In the genomic region with DNA sequence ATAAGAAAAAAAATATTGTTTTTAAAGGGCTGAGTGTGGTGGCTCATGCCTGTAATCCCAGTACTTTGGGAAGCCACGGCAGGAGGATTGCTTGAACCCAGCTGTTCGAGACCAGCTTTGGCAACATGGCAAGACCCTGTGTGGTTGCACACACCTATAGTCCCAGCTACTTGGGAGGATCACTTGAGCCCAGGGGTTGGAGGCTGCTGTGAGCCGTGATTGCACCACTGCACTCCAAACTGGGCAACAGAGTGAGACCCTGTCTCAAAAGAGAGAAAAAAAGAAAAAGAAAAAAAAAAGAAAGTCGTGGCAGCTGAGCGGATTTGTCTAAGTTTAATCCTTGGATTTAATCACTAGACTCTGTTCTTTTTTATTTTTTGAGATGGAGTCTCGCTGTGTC, we compare ENCODE assay signal across 17 cellular contexts. TPM values are rescaled to one million over a fixed set of nuclear protein-coding genes. Genes with fewer than 3 reads are reported as not detected.
DNase-seq lines count a peak whose midpoint lies in the region; ATAC-seq, FAIRE-seq and TF ChIP-seq lines count a peak whose summit lies in the region.
"Had no signal": no experiment of that assay in that cellular context is flagged by ENCODE, and none has a peak within 500 bp of the region (broad histone marks: within the 10 kb centered on the region; RNA-seq: fewer than 3 reads in every experiment).

No MANE protein-coding gene starts in this region.

- ATAC-seq in K562 (no peak), GM21526 (IDR thresholded peaks at IDR 0.05; ENCODE audit: low FRiP score, unreplicated experiment) (no peak)
- ATAC-seq: HCT116 had no signal

- H3K9me1 ChIP-seq in K562 (ENCODE audit: control insufficient read depth, insufficient read depth, low read length) = no peaks in the 10 kb centered on the region

- BruUV-seq in K562 (replicated peaks; lab: Mats Ljungman, UMichigan) = no TSS peak

- in situ Hi-C loops in K562 (cut with MboI) = no loop called here

- H3K4me3 ChIP-seq in HEK293 (ENCODE audit: low read depth, low read length) = no peak overlapping the region
- H3K4me3 ChIP-seq in K562 = no peak overlapping the region
- no peak overlapping the region for H3K4me3 ChIP-seq in SK-N-SH (ENCODE audit: low read depth in 2 of 2, low read length in 1 of 2)
- H3K4me3 ChIP-seq: GM23248 had no signal

- H3K9ac ChIP-seq in K562 (ENCODE audit: insufficient read depth in 1 of 2, low read depth in 2 of 2, low read length in 2 of 2) = peak overlapping the region in 1 of 2 experiments; percentile 71; a peak in 1 of 4 replicates
- no peak overlapping the region for H3K9ac ChIP-seq in SK-N-SH
- H3K9ac ChIP-seq: GM23248 had no signal

- H2AFZ ChIP-seq in K562 (ENCODE audit: low read depth, low read length) (no peak overlapping the region), SK-N-SH (ENCODE audit: low read depth) (no peak overlapping the region)
- H2AFZ ChIP-seq: GM23248 had no signal

- no peaks in the 10 kb centered on the region for H3F3A ChIP-seq in SK-N-SH (replicated peaks; ENCODE audit: insufficient read depth)

- 73% methylated on average over 6 of the region's 6 CpGs for WGBS in K562 (ENCODE audit: insufficient coverage, low coverage, missing lambda C conversion rate)
- 84% methylated on average over 6 of the region's 6 CpGs for WGBS in SK-N-SH (ENCODE audit: low lambda C conversion rate)

- H3K4me2 ChIP-seq in K562 (ENCODE audit: insufficient read depth, low read length) (no peak overlapping the region), SK-N-SH (no peak overlapping the region)

- TF ChIP-seq EP300 in K562 (IDR thresholded peaks at IDR 0.05; ENCODE audit: low read length) = no peak
- TF ChIP-seq EP300 in SK-N-SH (IDR thresholded peaks at IDR 0.05; ENCODE audit: borderline replicate concordance in 1 of 2, low read depth in 1 of 2, low read length in 1 of 2) = no peak

- FAIRE-seq in HTR-8/SVneo (lab: Jason Lieb, UNC) (peak; percentile 42), K562 (lab: Jason Lieb, UNC) (no peak)
- FAIRE-seq: GM12892 had no signal

- H3K4me1 ChIP-seq in HEK293 (ENCODE audit: control insufficient read depth, insufficient read depth, low read length) (no peaks in the 10 kb centered on the region), K562 (replicated peaks in 1 of 2; ENCODE audit: control insufficient read depth in 2 of 2, insufficient read depth in 2 of 2, low read length in 2 of 2) (peaks cover 0 to 10% of the 10 kb centered on the region in 2 experiments; a peak in 3 of 5 replicates), SK-N-SH (ENCODE audit: control insufficient read depth in 1 of 2, insufficient read depth in 2 of 2, low read depth in 1 of 2, low read length in 1 of 2) (no peaks in the 10 kb centered on the region)

- no peaks in the 10 kb centered on the region for H3K9me2 ChIP-seq in SK-N-SH

- TF ChIP-seq POLR2A in K562 (conservative IDR thresholded peaks at IDR 0.05) = no peak

- H3K36me3 ChIP-seq in HEK293 (ENCODE audit: control insufficient read depth in 2 of 2, insufficient read depth in 1 of 2, low read length in 2 of 2) = no peaks in the 10 kb centered on the region
- H3K36me3 ChIP-seq in K562 (ENCODE audit: control insufficient read depth, insufficient read depth, low read length) = no peaks in the 10 kb centered on the region
- H3K36me3 ChIP-seq in SK-N-SH (replicated peaks in 1 of 2; ENCODE audit: control insufficient read depth in 1 of 2, insufficient read depth in 2 of 2, low read length in 1 of 2) = no peaks in the 10 kb centered on the region

- POLR2A ChIA-PET in HEK293 (lab: Yijun Ruan, JAX) (no interaction called here), K562 (lab: Yijun Ruan, JAX) (no interaction called here), SK-N-SH (lab: Yijun Ruan, JAX) (interaction anchor here (1.0 kb wide), 1 partner anchor 9 kb away, joined by 3 read pairs; a partner anchor contains a TSS)

- H3K27me3 ChIP-seq in K562 (ENCODE audit: control insufficient read depth in 2 of 2, insufficient read depth in 2 of 2, low read length in 2 of 2) (no peaks in the 10 kb centered on the region), SK-N-SH (ENCODE audit: insufficient read depth) (no peaks in the 10 kb centered on the region)

- CTCF ChIA-PET in HEK293 (lab: Yijun Ruan, JAX) = no interaction called here
- CTCF ChIA-PET in K562 (lab: Yijun Ruan, JAX; ENCODE audit: low intra/inter-chr PET ratio) = no interaction called here
- CTCF ChIA-PET in SK-N-SH (lab: Yijun Ruan, JAX) = no interaction called here

- H3K27ac ChIP-seq in HEK293 (ENCODE audit: extremely low read depth, low read depth, low read length) = no peak overlapping the region
- H3K27ac ChIP-seq in K562 (ENCODE audit: extremely low read depth, low read depth, low read length) = no peak overlapping the region
- H3K27ac ChIP-seq in SK-N-SH (ENCODE audit: low read depth in 2 of 2, low read length in 1 of 2) = no peak overlapping the region
- H3K27ac ChIP-seq: GM23248 had no signal

- no peak for TF ChIP-seq CTCF in HEK293 (tag by site-specific recombination; IDR thresholded peaks at IDR 0.05)
- no peak for TF ChIP-seq CTCF in K562 (IDR thresholded peaks at IDR 0.05 in 2 of 3, conservative IDR thresholded peaks at IDR 0.05 in 1 of 3; ENCODE audit: insufficient read depth in 2 of 3, low read depth in 1 of 3, low read length in 3 of 3)
- no peak for TF ChIP-seq CTCF in SK-N-SH (IDR thresholded peaks at IDR 0.05)

- H4K20me1 ChIP-seq in K562 (replicated peaks; ENCODE audit: control insufficient read depth, insufficient read depth, low read length) (no peaks in the 10 kb centered on the region), SK-N-SH (ENCODE audit: insufficient read depth) (no peaks in the 10 kb centered on the region)

- intact Hi-C loops in K562 (cut with micrococcal nuclease) = no loop called here

- DNase-seq in HTR-8/SVneo (ENCODE audit: insufficient read length, low spot score) (no peak), K562 (ENCODE audit: extremely low read depth in 1 of 4, low spot score in 3 of 4) (no peak), SK-N-SH (no peak), GDM1 (lab: John Stamatoyannopoulos, UW) (no peak)
- DNase-seq: C1 segment of cervical spinal cord; Calu3; CD4-positive, alpha-beta memory T cell; COR-L47; DMS53; DMS79 treated with DMSO at 0.1 percent for 48 hours; GM23248; H9; HFFc6 had no signal

- TF ChIP-seq RAD21 in K562 (CRISPR knock-in tag; conservative IDR thresholded peaks at IDR 0.05 in 1 of 2, IDR thresholded peaks at IDR 0.05 in 1 of 2) (no peak), SK-N-SH (IDR thresholded peaks at IDR 0.05; ENCODE audit: low read length) (no peak)

- no peaks in the 10 kb centered on the region for H3K9me3 ChIP-seq in HEK293 (ENCODE audit: control insufficient read depth, insufficient read depth, low read depth, low read length)
- peaks cover 3% of the 10 kb centered on the region; the same call in 1 of the 2 replicates for H3K9me3 ChIP-seq in K562 (replicated peaks; ENCODE audit: control insufficient read depth, insufficient read depth, low read depth, low read length)
- H3K9me3 ChIP-seq in SK-N-SH = no peaks in the 10 kb centered on the region

- H3K79me2 ChIP-seq in K562 (ENCODE audit: control insufficient read depth, insufficient read depth, low read length) (no peaks in the 10 kb centered on the region), SK-N-SH (ENCODE audit: insufficient read depth) (no peaks in the 10 kb centered on the region)

TF ChIP-seq in SK-N-SH, 30 proteins besides CTCF, POLR2A, EP300 and RAD21:
- no peak for TF ChIP-seq FOXJ3 (CRISPR knock-in tag; IDR thresholded peaks at IDR 0.05)
TF ChIP-seq in SK-N-SH: peak in this region for 0.

RNA-seq across cellular contexts. Expression of a gene that starts 6.3 kb away (rescaled TPM):
- 66.2 and 212 TPM in 2 replicates for total RNA-seq in K562 (2011; cell fraction: chromatin; rRNA removed; ENCODE audit: low replicate concordance)
- total RNA-seq in K562 (2011; cell fraction: nucleolus; rRNA removed) = 117 and 131 TPM in 2 replicates
- total RNA-seq in K562 (2011; cell fraction: nucleoplasm; rRNA removed) = 80.1 and 84.7 TPM in 2 replicates
- 12.6 and 15.6 TPM in 2 replicates for total RNA-seq in K562 (2014; rRNA removed)
- total RNA-seq in K562 (2014; rRNA removed; fragmentation: Illumina TruSeq; extraction: Trizol) = 4.7 and 6.9 TPM in 2 replicates
- 7.4 and 7.7 TPM in 2 replicates for total RNA-seq in K562 (2015; rRNA removed; fragmentation: Illumina TruSeq; extraction: Trizol)
- 18.6 and 19.0 TPM in 2 replicates for total RNA-seq in K562 (2021)
- polyA plus RNA-seq in K562 (2011; rRNA removed) = 13.5 and 22.6 TPM in 2 replicates
- polyA plus RNA-seq in K562 (2011; cell fraction: cytosol; rRNA removed) = 16.3 and 19.3 TPM in 2 replicates
- polyA plus RNA-seq in K562 (2011; cell fraction: nucleus; rRNA removed) = 115 and 146 TPM in 2 replicates
- polyA plus RNA-seq in K562 (2012) = 10.0 and 16.5 TPM in 2 replicates
- polyA plus RNA-seq in K562 (2014; fragmentation: Illumina TruSeq; extraction: Trizol) = 8.3 and 9.1 TPM in 2 replicates
- polyA plus RNA-seq in K562 (2014; fragmentation: Nextera tagmentation; extraction: Ambion mirVana) = 1 to 10 TPM in 1 of 2 experiments, under 1 TPM in 1; 0.92 to 1.1 TPM
- polyA plus RNA-seq in K562 (2014; rRNA removed) = 15.1 and 19.9 TPM in 2 replicates
- polyA minus RNA-seq in K562 (2011; rRNA and poly(A)+ RNA removed) = 7.5 and 9.5 TPM in 2 replicates
- polyA minus RNA-seq in K562 (2011; cell fraction: cytosol; rRNA and poly(A)+ RNA removed) = 8.0 and 12.0 TPM in 2 replicates
- polyA minus RNA-seq in K562 (2011; cell fraction: nucleus; rRNA and poly(A)+ RNA removed) = 25.0 and 31.0 TPM in 2 replicates
- 9.7 and 10.4 TPM in 2 replicates for polyA plus RNA-seq in SK-N-SH (2012; rRNA removed)
- polyA plus RNA-seq in SK-N-SH (2012; cell fraction: cytosol; rRNA removed) = 2.3 and 3.3 TPM in 2 replicates
- polyA plus RNA-seq in SK-N-SH (2012; cell fraction: nucleus; rRNA removed) = 47.7 and 71.8 TPM in 2 replicates

RNA-seq across cellular contexts. Expression of a gene that starts 9.2 kb away (rescaled TPM):
- total RNA-seq in K562 (2011; cell fraction: chromatin; rRNA removed; ENCODE audit: low replicate concordance) = 87.4 and 216 TPM in 2 replicates
- 182 and 184 TPM in 2 replicates for total RNA-seq in K562 (2011; cell fraction: nucleolus; rRNA removed)
- 128 and 145 TPM in 2 replicates for total RNA-seq in K562 (2011; cell fraction: nucleoplasm; rRNA removed)
- 75.5 and 95.5 TPM in 2 replicates for total RNA-seq in K562 (2014; rRNA removed)
- total RNA-seq in K562 (2014; rRNA removed; fragmentation: Illumina TruSeq; extraction: Trizol) = 23.7 and 31.8 TPM in 2 replicates
- total RNA-seq in K562 (2015; rRNA removed; fragmentation: Illumina TruSeq; extraction: Trizol) = 48.9 and 53.8 TPM in 2 replicates
- total RNA-seq in K562 (2021) = 98.9 and 108 TPM in 2 replicates
- polyA plus RNA-seq in K562 (2011; rRNA removed) = 34.3 and 40.9 TPM in 2 replicates
- 50.0 and 87.1 TPM in 2 replicates for polyA plus RNA-seq in K562 (2011; cell fraction: cytosol; rRNA removed)
- 25.8 and 38.5 TPM in 2 replicates for polyA plus RNA-seq in K562 (2011; cell fraction: nucleus; rRNA removed)
- 67.8 and 92.0 TPM in 2 replicates for polyA plus RNA-seq in K562 (2012)
- 25.1 and 50.7 TPM in 2 replicates for polyA plus RNA-seq in K562 (2014; fragmentation: Illumina TruSeq; extraction: Trizol)
- polyA plus RNA-seq in K562 (2014; fragmentation: Nextera tagmentation; extraction: Ambion mirVana) = 1 to 10 TPM; 1.5 to 2.4 TPM
- 50.5 and 57.8 TPM in 2 replicates for polyA plus RNA-seq in K562 (2014; rRNA removed)
- polyA minus RNA-seq in K562 (2011; rRNA and poly(A)+ RNA removed) = 57.6 and 96.4 TPM in 2 replicates
- 126 and 151 TPM in 2 replicates for polyA minus RNA-seq in K562 (2011; cell fraction: cytosol; rRNA and poly(A)+ RNA removed)
- 24.9 and 34.4 TPM in 2 replicates for polyA minus RNA-seq in K562 (2011; cell fraction: nucleus; rRNA and poly(A)+ RNA removed)
- 11.4 and 19.9 TPM in 2 replicates for polyA plus RNA-seq in SK-N-SH (2012; rRNA removed)
- polyA plus RNA-seq in SK-N-SH (2012; cell fraction: cytosol; rRNA removed) = 6.6 and 13.1 TPM in 2 replicates
- polyA plus RNA-seq in SK-N-SH (2012; cell fraction: nucleus; rRNA removed) = 13.6 and 16.1 TPM in 2 replicates
